Comparison of ENCODE assay signal across 15 cellular contexts in the genomic region with DNA sequence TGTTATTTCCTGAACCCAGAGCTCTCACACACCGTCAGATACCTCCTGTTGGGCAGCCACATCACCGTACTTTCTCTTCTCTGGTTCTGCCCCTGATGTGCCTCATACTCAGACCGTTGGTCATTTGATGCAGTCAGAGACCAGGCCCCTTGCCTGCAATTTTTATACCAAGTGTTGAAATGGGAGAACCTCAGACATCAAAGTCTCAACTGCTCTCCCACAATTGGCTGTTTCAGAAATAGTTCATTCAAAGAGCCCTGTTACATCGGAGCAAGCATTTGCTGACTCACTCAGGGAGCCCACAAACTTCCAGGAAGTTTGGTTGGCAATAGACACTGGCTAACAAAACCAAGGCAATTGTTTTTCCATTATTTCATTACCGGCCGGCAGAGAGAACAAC. TPM values are rescaled to one million over a fixed set of nuclear protein-coding genes. Genes with fewer than 3 reads are reported as not detected.
DNase-seq lines count a peak whose midpoint lies in the region; ATAC-seq, FAIRE-seq and TF ChIP-seq lines count a peak whose summit lies in the region.
"Had no signal": no experiment of that assay in that cellular context is flagged by ENCODE, and none has a peak within 500 bp of the region (broad histone marks: within the 10 kb centered on the region; RNA-seq: fewer than 3 reads in every experiment).

No MANE protein-coding gene starts in this region.

- no peaks in the 10 kb centered on the region for H3K9me1 ChIP-seq in IMR-90 (ENCODE audit: insufficient read depth, low read length)

- peak overlapping the region; percentile 61 for H2BK120ac ChIP-seq in IMR-90 (ENCODE audit: low read depth, low read length)

- ATAC-seq in IMR-90 (ENCODE audit: low read depth) (peak; percentile 88), HG03039 (IDR thresholded peaks at IDR 0.05; ENCODE audit: unreplicated experiment) (no peak), HG03457 (IDR thresholded peaks at IDR 0.05; ENCODE audit: unreplicated experiment) (no peak)
- ATAC-seq: mucosa of descending colon had no signal

- H3K56ac ChIP-seq in IMR-90 (ENCODE audit: extremely low read depth, insufficient read depth, low read length) = no peak overlapping the region

- H2BK15ac ChIP-seq in IMR-90 (ENCODE audit: low read depth, low read length) = peak overlapping the region; percentile 82; the same call in 1 of the 3 replicates

- H2AK5ac ChIP-seq in IMR-90 (ENCODE audit: low read depth, low read length) = no peak overlapping the region; the same call in 1 of the 2 replicates

- peak overlapping the region; percentile 60 for H2BK5ac ChIP-seq in IMR-90 (ENCODE audit: low read depth, low read length, poor library complexity, severe bottlenecking)

- H2AFZ ChIP-seq in IMR-90 (replicated peaks; ENCODE audit: low read length, poor library complexity) = peak overlapping the region; percentile 53

- FAIRE-seq in bronchial epithelial cell (lab: Jason Lieb, UNC) = no peak
- FAIRE-seq: frontal cortex, GM18507 had no signal

- H4K8ac ChIP-seq in IMR-90 (ENCODE audit: low read depth in 2 of 2, low read length in 2 of 2) = peak overlapping the region; percentile 35 to 62

- BruUV-seq in IMR-90 (replicated peaks; lab: Mats Ljungman, UMichigan) = no TSS peak

- H3K4me2 ChIP-seq in IMR-90 (ENCODE audit: low read depth, low read length) = 0 out of 2 replicates have a peak overlapping the region, but pooled peaks have one; percentile 38

- peak overlapping the region; percentile 63; the same call in 1 of the 2 replicates for H3K4ac ChIP-seq in IMR-90 (ENCODE audit: low read depth, low read length)

- H4K20me1 ChIP-seq in IMR-90 (ENCODE audit: insufficient read depth, low read length) = no peaks in the 10 kb centered on the region

- H3K14ac ChIP-seq in IMR-90 (replicated peaks; ENCODE audit: low read depth, low read length) = no peak overlapping the region

- TF ChIP-seq POLR2A in IMR-90 (IDR thresholded peaks at IDR 0.05; ENCODE audit: low read depth, low read length) (no peak), esophagus muscularis mucosa (IDR thresholded peaks at IDR 0.05; ENCODE audit: low read depth) (no peak)

- DNase-seq in AG08396 (ENCODE audit: low spot score) (peak; percentile 77), IMR-90 (peak; percentile 90), bronchial epithelial cell (ENCODE audit: low read depth) (peak; percentile 75), esophagus muscularis mucosa (ENCODE audit: extremely low spot score) (no peak)
- DNase-seq in activated CD4-positive, CD25-positive, alpha-beta regulatory T cell (lab: John Stamatoyannopoulos, UW) = no peak
- DNase-seq: activated CD4-positive, alpha-beta T cell treated with anti-CD3 and anti-CD28 coated beads, Interleukin-2, amount 50 U/mL, for 1 hour; CD4-positive, CD25-positive, alpha-beta regulatory T cell; mucosa of descending colon; NCI-H2081 had no signal

- dilution Hi-C loops in IMR-90 (cut with HindIII; ENCODE audit: low sequenced_read_pairs, unreplicated experiment) = no loop called here

- peak overlapping the region; percentile 21 for H2AK9ac ChIP-seq in IMR-90 (replicated peaks; ENCODE audit: low read depth, low read length, poor library complexity)

- H3K27ac ChIP-seq in IMR-90 (ENCODE audit: insufficient read depth, low read length) (peak overlapping the region; percentile 81), mesodermal cell (ENCODE audit: low read depth, low read length, severe bottlenecking) (peak overlapping the region; percentile 57), esophagus muscularis mucosa (replicated peaks in 1 of 4) (no peak overlapping the region)

- 32% methylated on average over 4 of the region's 6 CpGs; no CpG with 5 or more reads in 1 of the 2 experiments for WGBS in IMR-90 (ENCODE audit: extremely low coverage in 2 of 2, insufficient read length in 1 of 2), 2 experiments
- WGBS in mesodermal cell (ENCODE audit: insufficient coverage in 2 of 2), 2 experiments = 91 to 94% methylated on average over 5 of the region's 6 CpGs
- 69% methylated on average over 6 of the region's 6 CpGs for WGBS in esophagus muscularis mucosa

- H4K91ac ChIP-seq in IMR-90 (ENCODE audit: insufficient read depth, low read depth, low read length) = peak overlapping the region; percentile 66

- peak overlapping the region; percentile 56; the same call in 1 of the 2 replicates for H4K5ac ChIP-seq in IMR-90 (ENCODE audit: low read depth, low read length)

- H3K27me3 ChIP-seq in IMR-90 (ENCODE audit: control insufficient read depth, insufficient read depth, low read length) = no peaks in the 10 kb centered on the region
- no peaks in the 10 kb centered on the region for H3K27me3 ChIP-seq in bronchial epithelial cell (ENCODE audit: control insufficient read depth, insufficient read depth, low read length)
- H3K27me3 ChIP-seq in esophagus muscularis mucosa = peaks cover 0 to 25% (median 0%) of the 10 kb centered on the region in 4 donors

- H3K36me3 ChIP-seq in IMR-90 (ENCODE audit: control insufficient read depth, insufficient read depth, low read length) = no peaks in the 10 kb centered on the region
- H3K36me3 ChIP-seq in bronchial epithelial cell (ENCODE audit: control insufficient read depth, insufficient read depth, low read length) = no peaks in the 10 kb centered on the region
- no peaks in the 10 kb centered on the region for H3K36me3 ChIP-seq in mesodermal cell (ENCODE audit: control insufficient read depth, insufficient read depth, low read length)
- H3K36me3 ChIP-seq in esophagus muscularis mucosa = no peaks in the 10 kb centered on the region

- 0 out of 2 replicates have a peak overlapping the region, but pooled peaks have one; percentile 1 for H2BK20ac ChIP-seq in IMR-90 (ENCODE audit: low read depth, low read length)

- no peak for TF ChIP-seq CTCF in IMR-90 (conservative IDR thresholded peaks at IDR 0.05; ENCODE audit: low read depth, low read length)
- no peak for TF ChIP-seq CTCF in bronchial epithelial cell (IDR thresholded peaks at IDR 0.05; ENCODE audit: insufficient read depth, low read length, severe bottlenecking)
- no peak for TF ChIP-seq CTCF in esophagus muscularis mucosa (IDR thresholded peaks at IDR 0.05)

- H3K23ac ChIP-seq in IMR-90 (ENCODE audit: low read depth, low read length) = no peak overlapping the region

- CTCF ChIA-PET in IMR-90 (lab: Yijun Ruan, JAX) = no interaction called here

- peak overlapping the region; percentile 67; the same call in 1 of the 2 replicates for H3K18ac ChIP-seq in IMR-90 (ENCODE audit: low read depth, low read length)

- H3K9ac ChIP-seq in IMR-90 (ENCODE audit: low read depth, low read length) = no peak overlapping the region

- intact Hi-C loops in IMR-90 (cut with micrococcal nuclease) = no loop called here
- intact Hi-C loops in esophagus muscularis mucosa (cut with DNase I) = no loop called here

- peaks cover 2% of the 10 kb centered on the region; the same call in 1 of the 2 replicates for H3K4me1 ChIP-seq in IMR-90 (ENCODE audit: control insufficient read depth, insufficient read depth, low read length)
- H3K4me1 ChIP-seq in mesodermal cell (ENCODE audit: control insufficient read depth, insufficient read depth, low read length, poor library complexity, severe bottlenecking) = peaks cover 3% of the 10 kb centered on the region
- H3K4me1 ChIP-seq in esophagus muscularis mucosa = no peaks in the 10 kb centered on the region

- TF ChIP-seq EP300 in esophagus muscularis mucosa (IDR thresholded peaks at IDR 0.05) = no peak

- POLR2A ChIA-PET in IMR-90 (lab: Charles Lee; ENCODE audit: unreplicated experiment) = no interaction called here

- H3K9me3 ChIP-seq in IMR-90 (ENCODE audit: control insufficient read depth, insufficient read depth, low read length) (peaks cover 11% of the 10 kb centered on the region), mesodermal cell (ENCODE audit: control insufficient read depth, low read length) (peaks cover 18% of the 10 kb centered on the region), esophagus muscularis mucosa (peaks cover 0 to 34% (median 19%) of the 10 kb centered on the region in 4 donors)

- in situ Hi-C loops in IMR-90 (cut with MboI; ENCODE audit: low sequenced_read_pairs) = no loop called here

- no peak overlapping the region for H3K4me3 ChIP-seq in IMR-90 (ENCODE audit: insufficient read depth, low read depth, low read length)
- no peak overlapping the region for H3K4me3 ChIP-seq in bronchial epithelial cell (ENCODE audit: low read depth, low read length)
- H3K4me3 ChIP-seq in mesodermal cell (ENCODE audit: extremely low read depth, insufficient read depth, low read length, poor library complexity, severe bottlenecking) = no peak overlapping the region
- H3K4me3 ChIP-seq in esophagus muscularis mucosa = no peak overlapping the region
- H3K4me3 ChIP-seq: mucosa of descending colon had no signal

- H3K79me1 ChIP-seq in IMR-90 (ENCODE audit: low read depth in 1 of 2, low read length in 2 of 2) = no peaks in the 10 kb centered on the region

- TF ChIP-seq RAD21 in IMR-90 (IDR thresholded peaks at IDR 0.05; ENCODE audit: low read length) = no peak

TF ChIP-seq in IMR-90, 13 proteins besides CTCF, POLR2A, EP300 and RAD21:
- TF ChIP-seq RFX5 (IDR thresholded peaks at IDR 0.05; ENCODE audit: low read depth, low read length) = no peak
- no peak for TF ChIP-seq CHD1 (IDR thresholded peaks at IDR 0.05; ENCODE audit: low read depth, low read length)
- peak; percentile 78; the same call in 1 of the 2 replicates for TF ChIP-seq CEBPB (IDR thresholded peaks at IDR 0.05; ENCODE audit: low read depth, low read length)
- TF ChIP-seq NFE2L2 (IDR thresholded peaks at IDR 0.05; ENCODE audit: low read depth, low read length) = peak; percentile 88
- TF ChIP-seq MAFK (IDR thresholded peaks at IDR 0.05; ENCODE audit: low read depth, low read length) = peak; percentile 28; the same call in 1 of the 2 replicates
- peak; percentile 41; the same call in 1 of the 2 replicates for TF ChIP-seq FOS (IDR thresholded peaks at IDR 0.05; ENCODE audit: low read depth, low read length)
- TF ChIP-seq RCOR1 (IDR thresholded peaks at IDR 0.05; ENCODE audit: insufficient replicate concordance, low read length) = no peak

RNA-seq across cellular contexts. Expression of a gene that starts 33.5 kb away (rescaled TPM):
- total RNA-seq in IMR-90 (2012; rRNA removed) = 9.7 and 10.2 TPM in 2 replicates
- polyA plus RNA-seq in IMR-90 (2012; rRNA removed) = 7.1 and 9.6 TPM in 2 replicates
- polyA plus RNA-seq in IMR-90 (2012; cell fraction: cytosol; rRNA removed) = 4.1 and 4.5 TPM in 2 replicates
- polyA plus RNA-seq in IMR-90 (2012; cell fraction: nucleus; rRNA removed; ENCODE audit: low replicate concordance) = 6.7 and 11.2 TPM in 2 replicates
- total RNA-seq in bronchial epithelial cell = under 0.01 and 1.8 TPM in 2 replicates
- 16.4 TPM for polyA plus RNA-seq in mesodermal cell (2013, experiment 1 of 2)
- 16.7 TPM for polyA plus RNA-seq in mesodermal cell (2013, experiment 2 of 2)
- total RNA-seq in esophagus muscularis mucosa = 1 to 10 TPM in 2 of 4 donors, under 1 TPM in 2; under 0.01 to 1.3 (median 1.0) TPM
- total RNA-seq: HT-29 had no signal

Comparison
In these comparisons a context has a peak if more than half of its experiments do, and no peak if none do; other contexts are left out.
1. DNase-seq: peak in AG08396 (single experiment), IMR-90 (single experiment) and bronchial epithelial cell (single experiment); none in activated CD4-positive, CD25-positive, alpha-beta regulatory T cell (0 of 4) and esophagus muscularis mucosa (single experiment).
2. H3K27ac ChIP-seq: peak in IMR-90 (single experiment) and mesodermal cell (single experiment); none in esophagus muscularis mucosa (0 of 4).